In genomic region chr1:68624233-68624632, GRCh38 we compare ENCODE assay signal across 15 cellular contexts.
DNase-seq lines count a peak whose midpoint lies in the region; ATAC-seq and TF ChIP-seq lines count a peak whose summit lies in the region.
"Had no signal": no experiment of that assay in that cellular context is flagged by ENCODE, and none has a peak within 500 bp of the region (broad histone marks: within the 10 kb centered on the region; RNA-seq: fewer than 3 reads in every experiment).

No MANE protein-coding gene starts in this region.

- H3K36me3 Mint-ChIP-seq in activated CD4-positive, alpha-beta memory T cell treated with anti-CD3 and anti-CD28 coated beads, Interleukin-2, amount 10 ng/mL, durations not matched to agents 7 days and 5 days (ENCODE audit: low read depth) = no peaks in the 10 kb centered on the region
- H3K36me3 Mint-ChIP-seq: IgD-negative memory B cell had no signal

- H3K9me3 Mint-ChIP-seq in activated CD4-positive, alpha-beta memory T cell treated with anti-CD3 and anti-CD28 coated beads, Interleukin-2, amount 10 ng/mL, durations not matched to agents 7 days and 5 days = peaks cover 6% of the 10 kb centered on the region

- intact Hi-C loops in upper lobe of right lung (cut with DNase I) = no loop called here

- ATAC-seq in GM21737 (IDR thresholded peaks at IDR 0.05; ENCODE audit: unreplicated experiment) (no peak), upper lobe of right lung (no peak)

- H3K27ac Mint-ChIP-seq in activated CD4-positive, alpha-beta memory T cell treated with anti-CD3 and anti-CD28 coated beads, Interleukin-2, amount 10 ng/mL, durations not matched to agents 7 days and 5 days = no peak overlapping the region
- H3K27ac Mint-ChIP-seq: IgD-negative memory B cell; T-helper 1 cell treated with Interleukin-12 subunit alpha and Interleukin-12 subunit beta and Interleukin-4 antibody, amounts not matched to agents 30 μg/mL and 1 μg/mL, for 36 hours had no signal

- no peaks in the 10 kb centered on the region for H3K27me3 Mint-ChIP-seq in activated CD4-positive, alpha-beta memory T cell treated with anti-CD3 and anti-CD28 coated beads, Interleukin-2, amount 10 ng/mL, durations not matched to agents 7 days and 5 days
- H3K27me3 Mint-ChIP-seq: IgD-negative memory B cell had no signal

- no peak for TF ChIP-seq CTCF in cardiac muscle cell (IDR thresholded peaks at IDR 0.05; ENCODE audit: low read depth, low read length)
- TF ChIP-seq CTCF in upper lobe of right lung (IDR thresholded peaks at IDR 0.05) = no peak

- H3K9me3 ChIP-seq in cardiac muscle cell (ENCODE audit: low read depth) (no peaks in the 10 kb centered on the region), upper lobe of right lung (peaks cover 17% of the 10 kb centered on the region)

- DNase-seq in DMS53 (lab: John Stamatoyannopoulos, UW) = peak; percentile 40
- no peak for DNase-seq in DMS53 treated with DMSO at 0.1 percent for 48 hours (lab: John Stamatoyannopoulos, UW; ENCODE audit: unreplicated experiment)
- peak; percentile 84 for DNase-seq in astrocyte of the hippocampus (ENCODE audit: low read depth, low spot score)
- peak in 1 of 2 donors; percentile 83 for DNase-seq in cardiac muscle cell (ENCODE audit: low read depth in 1 of 2, low spot score in 1 of 2)
- peak; percentile 1 for DNase-seq in stromal cell of bone marrow (ENCODE audit: low read depth)
- DNase-seq in upper lobe of right lung = no peak
- no peak for DNase-seq in activated CD4-positive, alpha-beta memory T cell treated with anti-CD3 and anti-CD28 coated beads, Interleukin-2, amount 10 ng/mL, durations not matched to agents 7 days and 5 days
- DNase-seq: activated naive CD4-positive, alpha-beta T cell treated with Interleukin-2 at 50 U/mL for 16 hours; dorsolateral prefrontal cortex; NCI-H1694 treated with DMSO at 0.1 percent for 48 hours had no signal

- H3K27ac ChIP-seq in cardiac muscle cell = peak overlapping the region; percentile 43
- no peak overlapping the region for H3K27ac ChIP-seq in upper lobe of right lung
- H3K27ac ChIP-seq: 22Rv1, dorsolateral prefrontal cortex, thoracic aorta had no signal

- H3K4me3 Mint-ChIP-seq in activated CD4-positive, alpha-beta memory T cell treated with anti-CD3 and anti-CD28 coated beads, Interleukin-2, amount 10 ng/mL, durations not matched to agents 7 days and 5 days = no peak overlapping the region
- H3K4me3 Mint-ChIP-seq: IgD-negative memory B cell; T-helper 1 cell treated with Interleukin-12 subunit alpha and Interleukin-12 subunit beta and Interleukin-4 antibody, amounts not matched to agents 30 μg/mL and 1 μg/mL, for 36 hours had no signal

- H3K4me1 Mint-ChIP-seq in activated CD4-positive, alpha-beta memory T cell treated with anti-CD3 and anti-CD28 coated beads, Interleukin-2, amount 10 ng/mL, durations not matched to agents 7 days and 5 days = no peaks in the 10 kb centered on the region
- H3K4me1 Mint-ChIP-seq: IgD-negative memory B cell had no signal

- H3K27me3 ChIP-seq in cardiac muscle cell (no peaks in the 10 kb centered on the region), upper lobe of right lung (no peaks in the 10 kb centered on the region)
- H3K27me3 ChIP-seq: dorsolateral prefrontal cortex had no signal

- POLR2A ChIA-PET in activated CD4-positive, alpha-beta memory T cell treated with anti-CD3 and anti-CD28 coated beads, Interleukin-2, amount 10 ng/mL, durations not matched to agents 7 days and 5 days (lab: Charles Lee) = no interaction called here

- CTCF ChIA-PET in activated CD4-positive, alpha-beta memory T cell treated with anti-CD3 and anti-CD28 coated beads, Interleukin-2, amount 10 ng/mL, durations not matched to agents 7 days and 5 days (lab: Charles Lee) = no interaction called here

- H3K36me3 ChIP-seq in cardiac muscle cell (no peaks in the 10 kb centered on the region), upper lobe of right lung (no peaks in the 10 kb centered on the region)
- H3K36me3 ChIP-seq: thoracic aorta had no signal

- no peak overlapping the region for H3K4me3 ChIP-seq in cardiac muscle cell
- no peak overlapping the region for H3K4me3 ChIP-seq in upper lobe of right lung
- H3K4me3 ChIP-seq: dorsolateral prefrontal cortex, thoracic aorta had no signal

- peaks cover 17% of the 10 kb centered on the region for H3K4me1 ChIP-seq in cardiac muscle cell (ENCODE audit: low read depth)
- H3K4me1 ChIP-seq in upper lobe of right lung = no peaks in the 10 kb centered on the region

Comparison
In these comparisons a context has a peak if more than half of its experiments do, and no peak if none do; other contexts are left out.
1. DNase-seq: peak in DMS53 (single experiment), astrocyte of the hippocampus (single experiment) and stromal cell of bone marrow (single experiment); none in DMS53 treated with DMSO at 0.1 percent for 48 hours (single experiment), upper lobe of right lung (single experiment) and activated CD4-positive, alpha-beta memory T cell treated with anti-CD3 and anti-CD28 coated beads, Interleukin-2, amount 10 ng/mL, durations not matched to agents 7 days and 5 days (single experiment).